1 cellular context compared by ENCODE assay signal in genomic region chr19:45886427-45887310, GRCh38.
TF ChIP-seq lines count a peak whose summit lies in the region.

No MANE protein-coding gene starts in this region.

TF ChIP-seq in K562, 482 proteins besides CTCF, POLR2A, EP300 and RAD21 (continued from another document and continues in another):
- TF ChIP-seq THAP12 (CRISPR knock-in tag; IDR thresholded peaks at IDR 0.05) = no peak
- no peak for TF ChIP-seq TCF3 (CRISPR knock-in tag; IDR thresholded peaks at IDR 0.05)
- TF ChIP-seq ZNF316 (IDR thresholded peaks at IDR 0.05) = no peak
- TF ChIP-seq STAT5A (IDR thresholded peaks at IDR 0.05; ENCODE audit: borderline replicate concordance, low read length) = no peak
- TF ChIP-seq COPS2 (conservative IDR thresholded peaks at IDR 0.05) = no peak
- TF ChIP-seq TAF1 (IDR thresholded peaks at IDR 0.05; ENCODE audit: control insufficient read depth, extremely low read depth, insufficient read depth, low read length, severe bottlenecking) = peak; percentile 62
- no peak for TF ChIP-seq PTRF (tag; IDR thresholded peaks at IDR 0.05)
- no peak for TF ChIP-seq ZNF311 (CRISPR knock-in tag; IDR thresholded peaks at IDR 0.05)
- no peak for TF ChIP-seq CLOCK (CRISPR knock-in tag; IDR thresholded peaks at IDR 0.05; ENCODE audit: borderline replicate concordance)
- TF ChIP-seq POLR2G (IDR thresholded peaks at IDR 0.05; ENCODE audit: low read depth, low read length) = no peak; the same call in 1 of the 2 replicates
- peak; percentile 78 for TF ChIP-seq E2F1 (CRISPR knock-in tag; IDR thresholded peaks at IDR 0.05)
- TF ChIP-seq CC2D1A (IDR thresholded peaks at IDR 0.05) = no peak
- TF ChIP-seq ATF2 (CRISPR knock-in tag; IDR thresholded peaks at IDR 0.05) = no peak
- TF ChIP-seq AFF4 (CRISPR knock-in tag; IDR thresholded peaks at IDR 0.05) = peak; percentile 55; the same call in 1 of the 2 replicates
- TF ChIP-seq ATF6 (CRISPR knock-in tag; IDR thresholded peaks at IDR 0.05) = no peak
- no peak for TF ChIP-seq ZSCAN29 (IDR thresholded peaks at IDR 0.05)
- TF ChIP-seq CBX1 (IDR thresholded peaks at IDR 0.05; ENCODE audit: low read depth) = peak; percentile 80
- peak; percentile 51; the same call in 1 of the 2 replicates for TF ChIP-seq CXXC5 (CRISPR knock-in tag; IDR thresholded peaks at IDR 0.05)
- TF ChIP-seq ZNF699 (CRISPR knock-in tag; IDR thresholded peaks at IDR 0.05; ENCODE audit: insufficient replicate concordance) = no peak
- no peak for TF ChIP-seq ZNF507 (tag; conservative IDR thresholded peaks at IDR 0.05)
- TF ChIP-seq ZFX (CRISPR knock-in tag; IDR thresholded peaks at IDR 0.05) = peak; percentile 95
- TF ChIP-seq HMGN3 (IDR thresholded peaks at IDR 0.05; ENCODE audit: borderline replicate concordance, extremely low read depth, insufficient read length, low read depth, low read length) = no peak
- no peak for TF ChIP-seq ZNF695 (CRISPR knock-in tag; IDR thresholded peaks at IDR 0.05)
- TF ChIP-seq POLR2AphosphoS2 (IDR thresholded peaks at IDR 0.05; ENCODE audit: low read length) = no peak
- no peak for TF ChIP-seq DDX20 (tag; IDR thresholded peaks at IDR 0.05; ENCODE audit: low read depth)
- TF ChIP-seq MTF1 (CRISPR knock-in tag; IDR thresholded peaks at IDR 0.05; ENCODE audit: borderline replicate concordance) = no peak
- TF ChIP-seq, protein P1, sequence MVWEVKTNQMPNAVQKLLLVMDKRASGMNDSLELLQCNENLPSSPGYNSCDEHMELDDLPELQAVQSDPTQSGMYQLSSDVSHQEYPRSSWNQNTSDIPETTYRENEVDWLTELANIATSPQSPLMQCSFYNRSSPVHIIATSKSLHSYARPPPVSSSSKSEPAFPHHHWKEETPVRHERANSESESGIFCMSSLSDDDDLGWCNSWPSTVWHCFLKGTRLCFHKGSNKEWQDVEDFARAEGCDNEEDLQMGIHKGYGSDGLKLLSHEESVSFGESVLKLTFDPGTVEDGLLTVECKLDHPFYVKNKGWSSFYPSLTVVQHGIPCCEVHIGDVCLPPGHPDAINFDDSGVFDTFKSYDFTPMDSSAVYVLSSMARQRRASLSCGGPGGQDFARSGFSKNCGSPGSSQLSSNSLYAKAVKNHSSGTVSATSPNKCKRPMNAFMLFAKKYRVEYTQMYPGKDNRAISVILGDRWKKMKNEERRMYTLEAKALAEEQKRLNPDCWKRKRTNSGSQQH (CRISPR knock-in tag; IDR thresholded peaks at IDR 0.05) = 0 out of 2 replicates have a peak, but pooled peaks have one; percentile 11
- no peak for TF ChIP-seq SRSF7 (optimal IDR thresholded peaks at IDR 0.05; ENCODE audit: low read depth, low read length)
- no peak for TF ChIP-seq ZBTB26 (CRISPR knock-in tag; IDR thresholded peaks at IDR 0.05)
- peak; percentile 63 for TF ChIP-seq POLR2AphosphoS5 (IDR thresholded peaks at IDR 0.05; ENCODE audit: control insufficient read depth, insufficient read depth, low read depth, low read length)
- no peak for TF ChIP-seq MTA2 (IDR thresholded peaks at IDR 0.05; ENCODE audit: low read depth)
- TF ChIP-seq MECOM (CRISPR knock-in tag; IDR thresholded peaks at IDR 0.05) = no peak
- no peak for TF ChIP-seq ZNF239 (CRISPR knock-in tag; IDR thresholded peaks at IDR 0.05)
- TF ChIP-seq, protein P2, sequence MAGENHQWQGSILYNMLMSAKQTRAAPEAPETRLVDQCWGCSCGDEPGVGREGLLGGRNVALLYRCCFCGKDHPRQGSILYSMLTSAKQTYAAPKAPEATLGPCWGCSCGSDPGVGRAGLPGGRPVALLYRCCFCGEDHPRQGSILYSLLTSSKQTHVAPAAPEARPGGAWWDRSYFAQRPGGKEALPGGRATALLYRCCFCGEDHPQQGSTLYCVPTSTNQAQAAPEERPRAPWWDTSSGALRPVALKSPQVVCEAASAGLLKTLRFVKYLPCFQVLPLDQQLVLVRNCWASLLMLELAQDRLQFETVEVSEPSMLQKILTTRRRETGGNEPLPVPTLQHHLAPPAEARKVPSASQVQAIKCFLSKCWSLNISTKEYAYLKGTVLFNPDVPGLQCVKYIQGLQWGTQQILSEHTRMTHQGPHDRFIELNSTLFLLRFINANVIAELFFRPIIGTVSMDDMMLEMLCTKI (IDR thresholded peaks at IDR 0.05; ENCODE audit: partially characterized antibody) = no peak
- TF ChIP-seq SMAD4 (CRISPR knock-in tag; conservative IDR thresholded peaks at IDR 0.05) = no peak
- TF ChIP-seq, protein P3, sequence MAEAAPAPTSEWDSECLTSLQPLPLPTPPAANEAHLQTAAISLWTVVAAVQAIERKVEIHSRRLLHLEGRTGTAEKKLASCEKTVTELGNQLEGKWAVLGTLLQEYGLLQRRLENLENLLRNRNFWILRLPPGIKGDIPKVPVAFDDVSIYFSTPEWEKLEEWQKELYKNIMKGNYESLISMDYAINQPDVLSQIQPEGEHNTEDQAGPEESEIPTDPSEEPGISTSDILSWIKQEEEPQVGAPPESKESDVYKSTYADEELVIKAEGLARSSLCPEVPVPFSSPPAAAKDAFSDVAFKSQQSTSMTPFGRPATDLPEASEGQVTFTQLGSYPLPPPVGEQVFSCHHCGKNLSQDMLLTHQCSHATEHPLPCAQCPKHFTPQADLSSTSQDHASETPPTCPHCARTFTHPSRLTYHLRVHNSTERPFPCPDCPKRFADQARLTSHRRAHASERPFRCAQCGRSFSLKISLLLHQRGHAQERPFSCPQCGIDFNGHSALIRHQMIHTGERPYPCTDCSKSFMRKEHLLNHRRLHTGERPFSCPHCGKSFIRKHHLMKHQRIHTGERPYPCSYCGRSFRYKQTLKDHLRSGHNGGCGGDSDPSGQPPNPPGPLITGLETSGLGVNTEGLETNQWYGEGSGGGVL (CRISPR knock-in tag; IDR thresholded peaks at IDR 0.05) = no peak
- TF ChIP-seq, protein P4, sequence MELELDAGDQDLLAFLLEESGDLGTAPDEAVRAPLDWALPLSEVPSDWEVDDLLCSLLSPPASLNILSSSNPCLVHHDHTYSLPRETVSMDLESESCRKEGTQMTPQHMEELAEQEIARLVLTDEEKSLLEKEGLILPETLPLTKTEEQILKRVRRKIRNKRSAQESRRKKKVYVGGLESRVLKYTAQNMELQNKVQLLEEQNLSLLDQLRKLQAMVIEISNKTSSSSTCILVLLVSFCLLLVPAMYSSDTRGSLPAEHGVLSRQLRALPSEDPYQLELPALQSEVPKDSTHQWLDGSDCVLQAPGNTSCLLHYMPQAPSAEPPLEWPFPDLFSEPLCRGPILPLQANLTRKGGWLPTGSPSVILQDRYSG (tag; conservative IDR thresholded peaks at IDR 0.05; ENCODE audit: low read depth) = 0 out of 2 replicates have a peak, but pooled peaks have one; percentile 37
